16 cellular contexts compared by ENCODE assay signal in the genomic region with DNA sequence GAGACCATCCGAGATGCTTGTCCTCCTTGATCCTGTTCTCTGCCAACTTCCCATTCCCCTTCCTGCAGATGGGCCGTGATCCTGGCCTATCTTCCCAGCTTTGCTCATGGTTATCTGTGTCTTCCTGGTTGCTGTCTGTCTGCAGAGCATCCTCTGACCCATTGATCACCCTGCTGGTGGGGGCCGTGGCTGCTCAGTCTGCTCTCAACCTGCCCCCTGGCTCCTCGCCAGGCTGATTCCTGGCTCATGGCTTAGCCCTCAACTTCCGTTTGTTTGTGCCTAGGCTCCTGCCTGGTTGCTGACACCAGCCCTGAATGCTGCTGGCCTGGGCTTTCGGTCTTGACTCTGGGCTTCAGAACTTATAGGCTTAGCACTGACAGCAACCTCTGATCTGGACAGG.
A peak's percentile ranks its signal among the peaks of the same experiment; 100 is the strongest.
DNase-seq lines count a peak whose midpoint lies in the region; ATAC-seq and TF ChIP-seq lines count a peak whose summit lies in the region.
"Had no signal": no experiment of that assay in that cellular context is flagged by ENCODE, and none has a peak within 500 bp of the region (broad histone marks: within the 10 kb centered on the region; RNA-seq: fewer than 3 reads in every experiment).

No MANE protein-coding gene starts in this region.

- no peaks in the 10 kb centered on the region for H3K9me3 Mint-ChIP-seq in activated T-cell treated with anti-CD3 and anti-CD28 coated beads, Interleukin-2, amount 50 U/mL, for 24 hours
- H3K9me3 Mint-ChIP-seq: type B pancreatic cell had no signal

- no peaks in the 10 kb centered on the region for H3K4me1 ChIP-seq in right atrium auricular region

- no peaks in the 10 kb centered on the region for H3K27me3 ChIP-seq in right atrium auricular region
- H3K27me3 ChIP-seq: cardiac muscle cell had no signal

- no peak overlapping the region for H3K27ac ChIP-seq in right atrium auricular region
- H3K27ac ChIP-seq: cardiac muscle cell, VCaP had no signal

- ATAC-seq in Right ventricle myocardium superior (ENCODE audit: poor library complexity) (no peak), HG02840 (IDR thresholded peaks at IDR 0.05; ENCODE audit: low FRiP score, unreplicated experiment) (no peak), HG03457 (IDR thresholded peaks at IDR 0.05; ENCODE audit: unreplicated experiment) (no peak)
- ATAC-seq: activated CD8-positive, alpha-beta T cell treated with anti-CD3 and anti-CD28 coated beads, Interleukin-2, amount 10 ng/mL, durations not matched to agents 7 days and 5 days had no signal

- H3K36me3 ChIP-seq in right atrium auricular region = no peaks in the 10 kb centered on the region
- H3K36me3 ChIP-seq: cardiac muscle cell had no signal

- no peak overlapping the region for H3K4me3 ChIP-seq in right atrium auricular region
- H3K4me3 ChIP-seq: cardiac muscle cell had no signal

- H3K27ac Mint-ChIP-seq in activated T-cell treated with anti-CD3 and anti-CD28 coated beads, Interleukin-2, amount 50 U/mL, for 24 hours = no peak overlapping the region
- H3K27ac Mint-ChIP-seq: activated CD8-positive, alpha-beta T cell treated with anti-CD3 and anti-CD28 coated beads, Interleukin-2, amount 10 ng/mL, durations not matched to agents 7 days and 5 days; type B pancreatic cell had no signal

- H3K9me3 ChIP-seq in right atrium auricular region = peaks cover 0 to 5% of the 10 kb centered on the region in 2 donors

- peak; percentile 50 for DNase-seq in Right ventricle myocardium superior
- no peak for DNase-seq in right atrium auricular region (ENCODE audit: low spot score)
- peak; percentile 5 for DNase-seq in glomerular visceral epithelial cell (ENCODE audit: extremely low spot score)
- no peak for DNase-seq in stimulated activated CD4-positive, alpha-beta T cell treated with anti-CD3 and anti-CD28 coated beads, Interleukin-15, amount 100 ng/mL, for 24 hours
- no peak for DNase-seq in activated T-cell treated with anti-CD3 and anti-CD28 coated beads, Interleukin-2, amount 50 U/mL, for 24 hours
- DNase-seq: activated CD8-positive, alpha-beta T cell treated with anti-CD3 and anti-CD28 coated beads, Interleukin-2, amount 10 ng/mL, durations not matched to agents 7 days and 5 days; effector memory CD4-positive, alpha-beta T cell; midbrain; NCI-H146; NCI-H2227 treated with DMSO at 0.1 percent for 48 hours had no signal

- H3K4me3 Mint-ChIP-seq in activated T-cell treated with anti-CD3 and anti-CD28 coated beads, Interleukin-2, amount 50 U/mL, for 24 hours = no peak overlapping the region
- H3K4me3 Mint-ChIP-seq: activated CD8-positive, alpha-beta T cell treated with anti-CD3 and anti-CD28 coated beads, Interleukin-2, amount 10 ng/mL, durations not matched to agents 7 days and 5 days; type B pancreatic cell had no signal

- H3K4me1 Mint-ChIP-seq in activated T-cell treated with anti-CD3 and anti-CD28 coated beads, Interleukin-2, amount 50 U/mL, for 24 hours (ENCODE audit: low read depth) = no peaks in the 10 kb centered on the region

- no peak for TF ChIP-seq CTCF in right atrium auricular region (IDR thresholded peaks at IDR 0.05)

- intact Hi-C loops in Right ventricle myocardium superior (cut with DNase I) = no loop called here

- no peaks in the 10 kb centered on the region for H3K27me3 Mint-ChIP-seq in activated T-cell treated with anti-CD3 and anti-CD28 coated beads, Interleukin-2, amount 50 U/mL, for 24 hours

- no peaks in the 10 kb centered on the region for H3K36me3 Mint-ChIP-seq in activated T-cell treated with anti-CD3 and anti-CD28 coated beads, Interleukin-2, amount 50 U/mL, for 24 hours (ENCODE audit: low read depth)
- H3K36me3 Mint-ChIP-seq: type B pancreatic cell had no signal

TF ChIP-seq in PFSK-1, 5 proteins besides CTCF, POLR2A, EP300 and RAD21:
- TF ChIP-seq POLR2AphosphoS5 (IDR thresholded peaks at IDR 0.05; ENCODE audit: low read depth, low read length) (no peak), TAF1 (IDR thresholded peaks at IDR 0.05; ENCODE audit: borderline replicate concordance, insufficient read depth, low read length) (no peak), SIN3A (IDR thresholded peaks at IDR 0.05; ENCODE audit: borderline replicate concordance, insufficient read depth, low read length) (no peak), FOXP2 (optimal IDR thresholded peaks at IDR 0.05; ENCODE audit: borderline replicate concordance, extremely low read depth, extremely low read length, insufficient read depth) (peak; percentile 60)
- TF ChIP-seq, protein P1, sequence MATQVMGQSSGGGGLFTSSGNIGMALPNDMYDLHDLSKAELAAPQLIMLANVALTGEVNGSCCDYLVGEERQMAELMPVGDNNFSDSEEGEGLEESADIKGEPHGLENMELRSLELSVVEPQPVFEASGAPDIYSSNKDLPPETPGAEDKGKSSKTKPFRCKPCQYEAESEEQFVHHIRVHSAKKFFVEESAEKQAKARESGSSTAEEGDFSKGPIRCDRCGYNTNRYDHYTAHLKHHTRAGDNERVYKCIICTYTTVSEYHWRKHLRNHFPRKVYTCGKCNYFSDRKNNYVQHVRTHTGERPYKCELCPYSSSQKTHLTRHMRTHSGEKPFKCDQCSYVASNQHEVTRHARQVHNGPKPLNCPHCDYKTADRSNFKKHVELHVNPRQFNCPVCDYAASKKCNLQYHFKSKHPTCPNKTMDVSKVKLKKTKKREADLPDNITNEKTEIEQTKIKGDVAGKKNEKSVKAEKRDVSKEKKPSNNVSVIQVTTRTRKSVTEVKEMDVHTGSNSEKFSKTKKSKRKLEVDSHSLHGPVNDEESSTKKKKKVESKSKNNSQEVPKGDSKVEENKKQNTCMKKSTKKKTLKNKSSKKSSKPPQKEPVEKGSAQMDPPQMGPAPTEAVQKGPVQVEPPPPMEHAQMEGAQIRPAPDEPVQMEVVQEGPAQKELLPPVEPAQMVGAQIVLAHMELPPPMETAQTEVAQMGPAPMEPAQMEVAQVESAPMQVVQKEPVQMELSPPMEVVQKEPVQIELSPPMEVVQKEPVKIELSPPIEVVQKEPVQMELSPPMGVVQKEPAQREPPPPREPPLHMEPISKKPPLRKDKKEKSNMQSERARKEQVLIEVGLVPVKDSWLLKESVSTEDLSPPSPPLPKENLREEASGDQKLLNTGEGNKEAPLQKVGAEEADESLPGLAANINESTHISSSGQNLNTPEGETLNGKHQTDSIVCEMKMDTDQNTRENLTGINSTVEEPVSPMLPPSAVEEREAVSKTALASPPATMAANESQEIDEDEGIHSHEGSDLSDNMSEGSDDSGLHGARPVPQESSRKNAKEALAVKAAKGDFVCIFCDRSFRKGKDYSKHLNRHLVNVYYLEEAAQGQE (IDR thresholded peaks at IDR 0.05; ENCODE audit: insufficient read depth in 1 of 2, low read depth in 2 of 2, low read length in 2 of 2) = no peak

Comparison
In these comparisons a context has a peak if more than half of its experiments do, and no peak if none do; other contexts are left out.
1. DNase-seq: peak in Right ventricle myocardium superior (single experiment) and glomerular visceral epithelial cell (single experiment); none in right atrium auricular region (single experiment), stimulated activated CD4-positive, alpha-beta T cell treated with anti-CD3 and anti-CD28 coated beads, Interleukin-15, amount 100 ng/mL, for 24 hours (single experiment) and activated T-cell treated with anti-CD3 and anti-CD28 coated beads, Interleukin-2, amount 50 U/mL, for 24 hours (single experiment).